Comparison of ENCODE assay signal across 8 cellular contexts in the genomic region with DNA sequence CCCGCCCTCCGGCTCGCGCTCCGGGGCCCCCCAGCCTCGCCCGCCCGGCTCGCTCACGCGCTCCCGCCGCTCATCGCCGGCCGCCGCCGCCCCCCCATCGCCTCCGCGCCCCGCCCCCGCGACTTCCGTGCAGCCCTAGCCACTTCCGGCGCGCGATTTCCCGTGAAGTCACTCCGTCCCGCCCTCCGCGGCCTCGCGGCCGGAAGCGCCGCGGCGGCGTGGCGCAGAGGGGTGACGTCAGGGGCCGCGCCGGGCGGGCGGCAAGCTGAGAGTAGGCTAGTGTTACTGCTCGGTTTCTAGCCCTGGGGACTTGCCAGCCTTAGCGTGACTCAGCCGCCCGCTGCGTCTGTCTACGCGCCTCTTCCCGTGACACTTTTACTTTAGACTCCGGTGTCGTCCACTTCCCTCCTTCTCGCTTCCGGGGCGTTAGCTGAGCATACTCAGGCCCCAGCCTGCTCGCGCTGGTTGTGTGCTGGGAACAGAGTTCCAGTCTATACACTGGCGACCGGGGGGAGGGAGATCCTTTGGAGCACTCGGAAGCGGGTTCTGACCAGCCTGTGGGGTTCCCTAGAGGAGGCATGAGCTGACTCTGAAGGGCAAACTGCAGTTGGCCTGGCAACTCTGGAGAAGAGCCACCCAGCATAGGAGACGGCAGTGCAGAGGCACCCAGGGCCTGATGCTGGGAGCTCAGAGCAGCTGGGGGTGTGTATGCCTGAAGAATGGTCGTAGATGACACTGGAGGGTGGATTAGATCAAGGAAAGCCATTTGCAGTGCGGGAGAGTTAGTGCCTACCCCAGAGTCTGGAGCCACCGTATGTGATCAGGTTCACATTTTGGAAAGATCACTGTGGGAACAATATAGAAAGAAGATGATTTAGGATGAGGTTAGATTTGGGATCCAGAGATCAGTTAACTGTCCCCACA. TPM values are rescaled to one million over a fixed set of nuclear protein-coding genes. Genes with fewer than 3 reads are reported as not detected.
DNase-seq lines count a peak whose midpoint lies in the region; ATAC-seq and TF ChIP-seq lines count a peak whose summit lies in the region.

Gene PURB (minus strand): TSS at position 137 of the 924 bp plus-strand sequence. CDS start 182 bp downstream, outside the sequence.

- peak within 1 kb of the TSS; percentile 95 to 98 (median 96) for H3K4me3 Mint-ChIP-seq in IgD-negative memory B cell

- H3K4me1 ChIP-seq in mononuclear cell (ENCODE audit: insufficient read depth, low read length), result peaks cover 62% of the 10 kb centered on the region

- no peaks in the 10 kb centered on the region for H3K27me3 Mint-ChIP-seq in IgD-negative memory B cell

- H3K27ac Mint-ChIP-seq in IgD-negative memory B cell, result peak within 1 kb of the TSS; percentile 97 to 100 (median 99)

- H3K27me3 ChIP-seq in mononuclear cell (ENCODE audit: insufficient read depth, low read length), result no peaks in the 10 kb centered on the region

- H3K9me3 ChIP-seq in mononuclear cell (ENCODE audit: low read depth, low read length), result no peaks in the 10 kb centered on the region

- H3K9me3 Mint-ChIP-seq in IgD-negative memory B cell, result no peaks in the 10 kb centered on the region

- H3K4me1 Mint-ChIP-seq in IgD-negative memory B cell, result peaks cover 27 to 40% (median 30%) of the 10 kb centered on the region in 3 donors

- peaks cover 3% of the 10 kb centered on the region for H3K36me3 Mint-ChIP-seq in IgD-negative memory B cell

- H3K4me3 ChIP-seq in epithelial cell of esophagus (ENCODE audit: low read length), result peak within 1 kb of the TSS; percentile 90
- H3K4me3 ChIP-seq in mononuclear cell (ENCODE audit: low read length), result peak within 1 kb of the TSS; percentile 81

- DNase-seq in DMS114 treated with DMSO at 0.1 percent for 48 hours (lab: John Stamatoyannopoulos, UW; ENCODE audit: unreplicated experiment), result peak; percentile 86
- DNase-seq in OCI-M1 (lab: John Stamatoyannopoulos, UW), result peak; percentile 94
- peak; percentile 94 for DNase-seq in activated T-cell treated with anti-CD3 and anti-CD28 coated beads for 24 hours (ENCODE audit: low read depth)
- DNase-seq in epithelial cell of esophagus (ENCODE audit: low read depth), result peak; percentile 99
- peak; percentile 93 to 98 for DNase-seq in stimulated activated CD8-positive, alpha-beta memory T cell treated with anti-CD3 and anti-CD28 coated beads, Interleukin-2, amount 100 ng/mL, for 48 hours (ENCODE audit: low read depth in 2 of 2)

- ATAC-seq in GM21576 (IDR thresholded peaks at IDR 0.05; ENCODE audit: unreplicated experiment), result peak; percentile 84

- TF ChIP-seq CTCF in epithelial cell of esophagus (IDR thresholded peaks at IDR 0.05; ENCODE audit: insufficient read depth, low read depth, low read length, missing control alignments), result no peak

RNA-seq across cellular contexts. Expression of gene PURB, which starts in this region (rescaled TPM):
- 1.5 TPM for polyA plus RNA-seq in IgD-negative memory B cell
- total RNA-seq in mononuclear cell, result 27.3 TPM

Comparison
In these comparisons a context has a peak if more than half of its experiments do, and no peak if none do; other contexts are left out.
1. Peak in every context shown above with its lines: DNase-seq, ATAC-seq and H3K4me3 ChIP-seq.